Comparison of ENCODE assay signal across 10 cellular contexts in the genomic region with DNA sequence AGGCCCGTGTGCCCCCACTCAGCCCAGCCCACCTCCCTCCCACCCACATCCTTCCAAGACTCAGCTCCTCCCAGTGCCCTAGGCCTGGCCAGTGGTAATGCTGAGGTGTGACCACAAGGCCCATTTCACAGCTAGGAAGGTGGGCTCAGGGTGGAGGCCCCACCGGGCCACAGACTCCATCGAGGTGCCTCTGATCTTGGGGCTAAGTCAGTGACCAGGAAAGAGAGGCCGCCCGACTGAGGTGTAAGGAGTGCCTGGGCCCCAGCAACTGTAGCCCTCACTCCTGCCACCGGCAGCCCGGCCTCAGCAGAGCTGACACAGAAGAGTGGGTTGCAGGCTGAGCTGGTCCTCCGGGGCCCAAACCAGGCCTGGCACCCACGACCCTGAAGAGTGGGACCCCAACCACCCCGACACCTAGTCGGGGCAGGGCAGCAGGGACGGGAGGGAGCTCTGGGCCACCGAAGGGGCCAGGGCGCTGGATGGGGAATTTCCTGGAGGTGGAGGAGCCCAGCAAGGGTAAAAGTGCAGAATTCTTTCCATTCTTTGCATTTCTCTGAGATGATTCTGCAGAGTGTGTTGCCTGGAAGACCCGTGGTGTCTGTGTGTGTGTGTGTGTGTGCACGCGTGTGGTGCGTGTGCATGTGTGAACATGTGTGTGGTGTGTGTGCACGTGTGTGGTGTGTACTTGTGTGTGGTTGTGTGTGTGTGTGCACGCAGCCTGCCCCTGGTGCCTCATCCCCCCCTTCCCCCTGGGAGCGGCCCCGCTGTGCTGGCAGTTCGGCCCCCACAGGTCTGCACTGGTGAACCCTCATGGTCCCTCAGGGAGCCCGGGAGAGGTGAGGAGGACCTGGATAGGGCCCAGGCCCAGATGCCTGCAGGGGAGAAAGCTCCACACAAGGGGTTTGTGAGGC. TPM values are rescaled to one million over a fixed set of nuclear protein-coding genes. Genes with fewer than 3 reads are reported as not detected.
DNase-seq lines count a peak whose midpoint lies in the region; ATAC-seq, FAIRE-seq and TF ChIP-seq lines count a peak whose summit lies in the region.
"Had no signal": no experiment of that assay in that cellular context is flagged by ENCODE, and none has a peak within 500 bp of the region (broad histone marks: within the 10 kb centered on the region; RNA-seq: fewer than 3 reads in every experiment).

No MANE protein-coding gene starts in this region.

- 55% methylated on average over 24 of the region's 24 CpGs for WGBS in pancreas, 2 donors

- H3K9me3 Mint-ChIP-seq in CD4-positive, alpha-beta T cell, result no peaks in the 10 kb centered on the region

- no peaks in the 10 kb centered on the region for H3K27me3 ChIP-seq in BLaER1 treated with 17β-estradiol and CSF1 and Interleukin-3, amounts not matched to agents 10 nM and 100 nM
- H3K27me3 ChIP-seq in Panc1 (ENCODE audit: control insufficient read depth, insufficient read depth, low read length), result no peaks in the 10 kb centered on the region
- H3K27me3 ChIP-seq in pancreas, result no peaks in the 10 kb centered on the region
- no peaks in the 10 kb centered on the region for H3K27me3 ChIP-seq in CD4-positive, alpha-beta T cell (ENCODE audit: control insufficient read depth, insufficient read depth, low read length)

- H3K27me3 Mint-ChIP-seq in CD4-positive, alpha-beta T cell, result no peaks in the 10 kb centered on the region

- in situ Hi-C loops in Panc1 (cut with HindIII; ENCODE audit: low pct_unique_long_range_greater_than_20kb, low sequenced_read_pairs), result no loop called here

- no peak overlapping the region for H3K4me3 Mint-ChIP-seq in CD4-positive, alpha-beta T cell

- H3K36me3 ChIP-seq in BLaER1 treated with 17β-estradiol and CSF1 and Interleukin-3, amounts not matched to agents 10 nM and 100 nM, result no peaks in the 10 kb centered on the region
- H3K36me3 ChIP-seq in Panc1 (ENCODE audit: control insufficient read depth, insufficient read depth, low read length), result no peaks in the 10 kb centered on the region
- no peaks in the 10 kb centered on the region for H3K36me3 ChIP-seq in pancreas

- BruUV-seq in Panc1 (replicated peaks; lab: Mats Ljungman, UMichigan), result no TSS peak

- no peak for TF ChIP-seq CTCF in Panc1 (IDR thresholded peaks at IDR 0.05)
- TF ChIP-seq CTCF in pancreas (IDR thresholded peaks at IDR 0.05), result no peak
- TF ChIP-seq CTCF in CD4-positive, alpha-beta T cell (IDR thresholded peaks at IDR 0.05), result no peak

- ATAC-seq in Panc1 (peak; percentile 39), pancreas (no peak), GM21723 (IDR thresholded peaks at IDR 0.05; ENCODE audit: unreplicated experiment) (no peak), HG03280 (IDR thresholded peaks at IDR 0.05; ENCODE audit: unreplicated experiment) (no peak)
- no peak for ATAC-seq in CD4-positive, alpha-beta T cell (ENCODE audit: poor library complexity)

- no peaks in the 10 kb centered on the region for H3K4me1 Mint-ChIP-seq in CD4-positive, alpha-beta T cell (ENCODE audit: low read depth)

- H3K4me2 ChIP-seq in BLaER1 treated with 17β-estradiol and CSF1 and Interleukin-3, amounts not matched to agents 10 nM and 100 nM, result peak overlapping the region in 10 of 11 experiments; percentile 42 to 92 (median 74); a peak in 18 of 22 replicates

- DNase-seq in Panc1 (ENCODE audit: low read depth, low spot score) (no peak), fibroblast of gingiva (ENCODE audit: low read depth) (peak; percentile 67), pancreas (peak in 1 of 6 donors; percentile 67), C1 segment of cervical spinal cord (lab: John Stamatoyannopoulos, UW) (no peak)
- no peak for DNase-seq in CD4-positive, alpha-beta T cell
- DNase-seq: activated CD4-positive, alpha-beta T cell treated with anti-CD3 and anti-CD28 coated beads for 48 hours; dermis blood vessel endothelial cell had no signal

- H3K4me1 ChIP-seq in BLaER1 treated with 17β-estradiol and CSF1 and Interleukin-3, amounts not matched to agents 10 nM and 100 nM, result peaks cover 53 to 90% (median 82%) of the 10 kb centered on the region in 10 experiments
- peaks cover 63% of the 10 kb centered on the region for H3K4me1 ChIP-seq in Panc1 (ENCODE audit: control insufficient read depth, insufficient read depth, low read length)
- peaks cover 65 to 69% (median 66%) of the 10 kb centered on the region in 3 donors for H3K4me1 ChIP-seq in pancreas

- no peaks in the 10 kb centered on the region for H3K9me3 ChIP-seq in BLaER1 treated with 17β-estradiol and CSF1 and Interleukin-3, amounts not matched to agents 10 nM and 100 nM (replicated peaks in 1 of 11)
- H3K9me3 ChIP-seq in Panc1 (ENCODE audit: control insufficient read depth, insufficient read depth, low read depth, low read length) (no peaks in the 10 kb centered on the region), pancreas (no peaks in the 10 kb centered on the region)
- no peaks in the 10 kb centered on the region for H3K9me3 ChIP-seq in CD4-positive, alpha-beta T cell (ENCODE audit: control insufficient read depth, low read length)

- CTCF ChIA-PET in Panc1 (lab: Charles Lee), result no interaction called here
- CTCF ChIA-PET in CD4-positive, alpha-beta T cell (lab: Charles Lee), result no interaction called here

- no peak overlapping the region for H3K27ac ChIP-seq in BLaER1 treated with 17β-estradiol and CSF1 and Interleukin-3, amounts not matched to agents 10 nM and 100 nM
- peak overlapping the region; percentile 76 for H3K27ac ChIP-seq in Panc1 (ENCODE audit: low read length)
- peak overlapping the region; percentile 86 to 99 (median 98) for H3K27ac ChIP-seq in pancreas
- no peak overlapping the region for H3K27ac ChIP-seq in CD4-positive, alpha-beta T cell (ENCODE audit: low read depth, low read length)

- no peaks in the 10 kb centered on the region for H3K36me3 Mint-ChIP-seq in CD4-positive, alpha-beta T cell (ENCODE audit: low read depth)

- POLR2A ChIA-PET in Panc1 (lab: Charles Lee), result interaction anchor here (0.5 to 1.0 kb wide), 4 partner anchors 11 to 57 kb away, joined by 3 to 4 read pairs (median 3); a partner anchor contains a TSS
- POLR2A ChIA-PET in CD4-positive, alpha-beta T cell (lab: Charles Lee), result interaction anchor here (1.1 to 1.7 kb wide), 3 partner anchors 9 to 16 kb away, joined by 8 to 24 read pairs (median 17); a partner anchor contains a TSS

- intact Hi-C loops in Panc1 (cut with micrococcal nuclease; ENCODE audit: unreplicated experiment), result no loop called here
- intact Hi-C loops in pancreas (cut with DNase I), result no loop called here
- intact Hi-C loops in CD4-positive, alpha-beta T cell (cut with DNase I, micrococcal nuclease), result no loop called here

- H3K9ac ChIP-seq in BLaER1 treated with 17β-estradiol and CSF1 and Interleukin-3, amounts not matched to agents 10 nM and 100 nM, result peak overlapping the region in 4 of 11 experiments; percentile 10 to 56 (median 26); a peak in 4 of 22 replicates

- no peak overlapping the region for H3K27ac Mint-ChIP-seq in CD4-positive, alpha-beta T cell

- H3K4me3 ChIP-seq in BLaER1 treated with 17β-estradiol and CSF1 and Interleukin-3, amounts not matched to agents 10 nM and 100 nM, result no peak overlapping the region
- no peak overlapping the region for H3K4me3 ChIP-seq in Panc1 (ENCODE audit: low read depth in 2 of 2, low read length in 2 of 2)
- H3K4me3 ChIP-seq in pancreas, result no peak overlapping the region

- peaks cover 0 to 10% (median 0%) of the 10 kb centered on the region in 11 experiments; a peak in 3 of 22 replicates for H4K20me1 ChIP-seq in BLaER1 treated with 17β-estradiol and CSF1 and Interleukin-3, amounts not matched to agents 10 nM and 100 nM

- no peak for FAIRE-seq in pancreas (lab: Jason Lieb, UNC)

RNA-seq across cellular contexts. Expression of a gene that starts 8.3 kb away (rescaled TPM):
- total RNA-seq in Panc1 (2021; ENCODE audit: unreplicated experiment) (58.2 TPM), pancreas (10 to 100 TPM; 25.8 to 90.1 (median 33.1) TPM)
- polyA plus RNA-seq in Panc1 (2012; ENCODE audit: insufficient read length), result 65.3 TPM
- polyA plus RNA-seq in pancreas, result 10 to 100 TPM; 55.3 to 82.7 TPM
- 100 to 1,000 TPM; 224 to 230 TPM for total RNA-seq in CD4-positive, alpha-beta T cell

RNA-seq across cellular contexts. Expression of a gene that starts 33.8 kb away (rescaled TPM):
- total RNA-seq in Panc1 (2021; ENCODE audit: unreplicated experiment), result 59.7 TPM
- polyA plus RNA-seq in Panc1 (2012; ENCODE audit: insufficient read length), result 98.5 TPM
- 10 to 100 TPM; 37.2 to 61.9 (median 54.1) TPM for total RNA-seq in pancreas
- polyA plus RNA-seq in pancreas, result 10 to 100 TPM; 51.1 to 56.4 TPM
- 10 to 100 TPM; 21.2 to 23.3 TPM for total RNA-seq in CD4-positive, alpha-beta T cell

RNA-seq across cellular contexts. Expression of a gene that starts 34.0 kb away (rescaled TPM):
- total RNA-seq in Panc1 (2021; ENCODE audit: unreplicated experiment) (23.4 TPM), pancreas (10 to 100 TPM in 4 of 6 donors, 1 to 10 TPM in 2; 7.4 to 13.1 (median 12.1) TPM)
- polyA plus RNA-seq in Panc1 (2012; ENCODE audit: insufficient read length), result 41.1 TPM
- polyA plus RNA-seq in pancreas, result 1 to 10 TPM; 7.1 to 8.6 TPM
- 10 to 100 TPM; 13.5 to 14.6 TPM for total RNA-seq in CD4-positive, alpha-beta T cell

Comparison
In these comparisons a context has a peak if more than half of its experiments do, and no peak if none do; other contexts are left out.
1. H3K27ac ChIP-seq: peak in Panc1 (single experiment) and pancreas (4 of 4); none in BLaER1 treated with 17β-estradiol and CSF1 and Interleukin-3, amounts not matched to agents 10 nM and 100 nM (0 of 11) and CD4-positive, alpha-beta T cell (single experiment).